In genomic region chr22:37898441-37899181, GRCh38 we compare ENCODE assay signal across 11 cellular contexts. TPM values are rescaled to one million over a fixed set of nuclear protein-coding genes. Genes with fewer than 3 reads are reported as not detected.
DNase-seq lines count a peak whose midpoint lies in the region; ATAC-seq, FAIRE-seq and TF ChIP-seq lines count a peak whose summit lies in the region.
"Had no signal": no experiment of that assay in that cellular context is flagged by ENCODE, and none has a peak within 500 bp of the region (broad histone marks: within the 10 kb centered on the region; RNA-seq: fewer than 3 reads in every experiment).

No MANE protein-coding gene starts in this region.

- TF ChIP-seq EP300 in stomach (IDR thresholded peaks at IDR 0.05): no peak

- FAIRE-seq in astrocyte (lab: Jason Lieb, UNC) (no peak), GM19239 (lab: Jason Lieb, UNC) (no peak)
- FAIRE-seq: RCC 7860 had no signal

- DNase-seq in HT-29 (ENCODE audit: low spot score) (peak; percentile 17), astrocyte (ENCODE audit: low read depth) (no peak), left lobe of liver (ENCODE audit: low spot score) (no peak), stomach (peak; percentile 60), cerebellar cortex (ENCODE audit: low spot score) (no peak), GM19239 (ENCODE audit: insufficient read length, low spot score) (no peak), heart right ventricle (no peak)
- DNase-seq: GM23248 had no signal

- H3K27ac ChIP-seq in astrocyte (ENCODE audit: low read depth, low read length) (no peak overlapping the region), stomach (peak overlapping the region; percentile 1 to 92 (median 67)), heart right ventricle (no peak overlapping the region)
- H3K27ac ChIP-seq: GM23248 had no signal

- H3K9me3 ChIP-seq in astrocyte (ENCODE audit: insufficient read depth, low read depth, low read length): no peaks in the 10 kb centered on the region
- no peaks in the 10 kb centered on the region for H3K9me3 ChIP-seq in stomach
- H3K9me3 ChIP-seq in heart right ventricle: no peaks in the 10 kb centered on the region

- no peaks in the 10 kb centered on the region for H4K20me1 ChIP-seq in astrocyte (ENCODE audit: insufficient read depth, low read length)

- no peak overlapping the region for H3K4me3 ChIP-seq in astrocyte (ENCODE audit: insufficient read depth, low read depth, low read length)
- no peak overlapping the region for H3K4me3 ChIP-seq in stomach
- no peak overlapping the region for H3K4me3 ChIP-seq in heart right ventricle
- H3K4me3 ChIP-seq: GM23248 had no signal

- no peak overlapping the region for H3K4me2 ChIP-seq in astrocyte (ENCODE audit: low read length)

- ATAC-seq in left lobe of liver: peak; percentile 12
- no peak for ATAC-seq in HG03521 (IDR thresholded peaks at IDR 0.05; ENCODE audit: unreplicated experiment)
- no peak for ATAC-seq in heart right ventricle

- H3K4me3 Mint-ChIP-seq in astrocyte (ENCODE audit: unreplicated experiment): peak overlapping the region; percentile 50

- H3K36me3 Mint-ChIP-seq in astrocyte (ENCODE audit: low read depth, unreplicated experiment): peaks cover 4% of the 10 kb centered on the region

- peak overlapping the region; percentile 6 for H2AFZ ChIP-seq in astrocyte (ENCODE audit: low read depth, low read length)
- H2AFZ ChIP-seq: GM23248 had no signal

- intact Hi-C loops in stomach (cut with DNase I; ENCODE audit: low total_unique reads) (no loop called here), heart right ventricle (cut with DNase I) (no loop called here)

- TF ChIP-seq CTCF in astrocyte (IDR thresholded peaks at IDR 0.05; ENCODE audit: insufficient read depth, low read depth, low read length) (no peak), stomach (IDR thresholded peaks at IDR 0.05) (no peak), heart right ventricle (IDR thresholded peaks at IDR 0.05) (no peak)

- H3K4me1 ChIP-seq in astrocyte (ENCODE audit: insufficient read depth, low read length) (peaks cover 11% of the 10 kb centered on the region), stomach (peaks cover 35 to 63% (median 52%) of the 10 kb centered on the region in 4 donors), heart right ventricle (peaks cover 0 to 37% (median 17%) of the 10 kb centered on the region in 9 donors)

- no peaks in the 10 kb centered on the region for H3K27me3 ChIP-seq in astrocyte (ENCODE audit: insufficient read depth, low read length)
- H3K27me3 ChIP-seq in stomach: no peaks in the 10 kb centered on the region
- no peaks in the 10 kb centered on the region for H3K27me3 ChIP-seq in heart right ventricle

- H3K36me3 ChIP-seq in astrocyte (ENCODE audit: insufficient read depth, low read length) (no peaks in the 10 kb centered on the region), stomach (no peaks in the 10 kb centered on the region), heart right ventricle (no peaks in the 10 kb centered on the region)

- 38 to 70% (median 38%) methylated on average over 6 to 9 of the region's 9 CpGs for WGBS in stomach, 5 donors
- 62 to 77% methylated on average over 9 of the region's 9 CpGs for WGBS in heart right ventricle, 2 donors

- no peaks in the 10 kb centered on the region for H3K27me3 Mint-ChIP-seq in astrocyte (ENCODE audit: low read depth, unreplicated experiment)
- H3K27me3 Mint-ChIP-seq: IgD-negative memory B cell had no signal

- H3K79me2 ChIP-seq in astrocyte (ENCODE audit: insufficient read depth, low read length): no peaks in the 10 kb centered on the region

- no peak overlapping the region for H3K9ac ChIP-seq in astrocyte (ENCODE audit: low read length)
- H3K9ac ChIP-seq: GM23248 had no signal

- peak overlapping the region; percentile 89 for H3K27ac Mint-ChIP-seq in astrocyte (ENCODE audit: unreplicated experiment)

- H3K9me3 Mint-ChIP-seq in astrocyte (ENCODE audit: unreplicated experiment): no peaks in the 10 kb centered on the region
- H3K9me3 Mint-ChIP-seq: IgD-negative memory B cell had no signal

- TF ChIP-seq POLR2A in stomach (IDR thresholded peaks at IDR 0.05): no peak

- H3K4me1 Mint-ChIP-seq in astrocyte (ENCODE audit: low read depth, unreplicated experiment): peaks cover 44% of the 10 kb centered on the region

RNA-seq across cellular contexts. Expression of gene MICALL1, which starts 7.5 kb away (rescaled TPM):
- total RNA-seq in HT-29 (2014; rRNA removed; shearing (Covaris generic)): 23.7 and 25.7 TPM in 2 replicates
- total RNA-seq in astrocyte: 124 and 131 TPM in 2 replicates
- total RNA-seq in left lobe of liver: 9.5 TPM
- total RNA-seq in stomach: 100 to 1,000 TPM in 3 of 5 donors, 10 to 100 TPM in 2; 31.4 to 155 (median 112) TPM
- polyA plus RNA-seq in stomach: 10 to 100 TPM; 17.7 to 55.1 (median 35.6) TPM
- total RNA-seq in heart right ventricle: 10 to 100 TPM; 13.0 to 26.9 (median 16.5) TPM
- 10 to 100 TPM in 1 of 2 donors, 1 to 10 TPM in 1; 9.3 to 10.3 TPM for polyA plus RNA-seq in heart right ventricle

RNA-seq across cellular contexts. Expression of gene EIF3L, which starts 49.4 kb away (rescaled TPM):
- total RNA-seq in HT-29 (2014; rRNA removed; shearing (Covaris generic)): 219 and 230 TPM in 2 replicates
- 294 and 323 TPM in 2 replicates for total RNA-seq in astrocyte
- total RNA-seq in left lobe of liver: 136 TPM
- total RNA-seq in stomach: 100 to 1,000 TPM; 271 to 452 (median 385) TPM
- 100 to 1,000 TPM; 254 to 657 (median 378) TPM for polyA plus RNA-seq in stomach
- total RNA-seq in heart right ventricle: 100 to 1,000 TPM; 304 to 489 (median 445) TPM
- 100 to 1,000 TPM; 135 to 250 TPM for polyA plus RNA-seq in heart right ventricle

RNA-seq across cellular contexts. Expression of gene ANKRD54, which starts 54.5 kb away (rescaled TPM):
- total RNA-seq in HT-29 (2014; rRNA removed; shearing (Covaris generic)): 17.8 and 19.6 TPM in 2 replicates
- 19.9 and 21.5 TPM in 2 replicates for total RNA-seq in astrocyte
- 9.7 TPM for total RNA-seq in left lobe of liver
- 100 to 1,000 TPM in 1 of 5 donors, 10 to 100 TPM in 3, 1 to 10 TPM in 1; 6.8 to 210 (median 18.3) TPM for total RNA-seq in stomach
- polyA plus RNA-seq in stomach: 10 to 100 TPM; 12.5 to 19.0 (median 14.8) TPM
- total RNA-seq in heart right ventricle: 10 to 100 TPM; 11.2 to 21.5 (median 14.4) TPM
- polyA plus RNA-seq in heart right ventricle: 10 to 100 TPM; 17.4 to 19.4 TPM

RNA-seq across cellular contexts. Expression of gene C22orf23, which starts 54.8 kb away (rescaled TPM):
- not detected in 2 replicates for total RNA-seq in HT-29 (2014; rRNA removed; shearing (Covaris generic))
- not detected in 2 replicates for total RNA-seq in astrocyte
- total RNA-seq in left lobe of liver: 0.25 TPM
- not detected for total RNA-seq in stomach
- polyA plus RNA-seq in stomach: 1 to 10 TPM in 1 of 3 donors, under 1 TPM in 2; 0.18 to 1.2 (median 0.31) TPM
- total RNA-seq in heart right ventricle: 1 to 10 TPM in 2 of 10 donors, under 1 TPM in 8; 0.17 to 1.1 (median 0.55) TPM
- under 1 TPM; 0.22 to 0.25 TPM for polyA plus RNA-seq in heart right ventricle
- polyA plus RNA-seq: IgD-negative memory B cell had no signal

RNA-seq across cellular contexts. Expression of gene POLR2F, which starts 54.9 kb away (rescaled TPM):
- 122 and 144 TPM in 2 replicates for total RNA-seq in HT-29 (2014; rRNA removed; shearing (Covaris generic))
- total RNA-seq in astrocyte: 129 and 149 TPM in 2 replicates
- 64.2 TPM for total RNA-seq in left lobe of liver
- 100 to 1,000 TPM in 2 of 5 donors, 10 to 100 TPM in 3; 41.5 to 145 (median 74.5) TPM for total RNA-seq in stomach
- 100 to 1,000 TPM; 139 to 149 (median 146) TPM for polyA plus RNA-seq in stomach
- 10 to 100 TPM; 62.4 to 95.7 (median 76.6) TPM for total RNA-seq in heart right ventricle
- polyA plus RNA-seq in heart right ventricle: 100 to 1,000 TPM; 150 to 200 TPM

Comparison
In these comparisons a context has a peak if more than half of its experiments do, and no peak if none do; other contexts are left out.
1. DNase-seq: peak in HT-29 (single experiment) and stomach (single experiment); none in astrocyte (single experiment), left lobe of liver (single experiment), cerebellar cortex (single experiment), GM19239 (single experiment) and heart right ventricle (0 of 2).
2. H3K27ac ChIP-seq: peak in stomach (5 of 5); none in astrocyte (single experiment) and heart right ventricle (0 of 10).